9 cellular contexts compared by ENCODE assay signal in the genomic region with DNA sequence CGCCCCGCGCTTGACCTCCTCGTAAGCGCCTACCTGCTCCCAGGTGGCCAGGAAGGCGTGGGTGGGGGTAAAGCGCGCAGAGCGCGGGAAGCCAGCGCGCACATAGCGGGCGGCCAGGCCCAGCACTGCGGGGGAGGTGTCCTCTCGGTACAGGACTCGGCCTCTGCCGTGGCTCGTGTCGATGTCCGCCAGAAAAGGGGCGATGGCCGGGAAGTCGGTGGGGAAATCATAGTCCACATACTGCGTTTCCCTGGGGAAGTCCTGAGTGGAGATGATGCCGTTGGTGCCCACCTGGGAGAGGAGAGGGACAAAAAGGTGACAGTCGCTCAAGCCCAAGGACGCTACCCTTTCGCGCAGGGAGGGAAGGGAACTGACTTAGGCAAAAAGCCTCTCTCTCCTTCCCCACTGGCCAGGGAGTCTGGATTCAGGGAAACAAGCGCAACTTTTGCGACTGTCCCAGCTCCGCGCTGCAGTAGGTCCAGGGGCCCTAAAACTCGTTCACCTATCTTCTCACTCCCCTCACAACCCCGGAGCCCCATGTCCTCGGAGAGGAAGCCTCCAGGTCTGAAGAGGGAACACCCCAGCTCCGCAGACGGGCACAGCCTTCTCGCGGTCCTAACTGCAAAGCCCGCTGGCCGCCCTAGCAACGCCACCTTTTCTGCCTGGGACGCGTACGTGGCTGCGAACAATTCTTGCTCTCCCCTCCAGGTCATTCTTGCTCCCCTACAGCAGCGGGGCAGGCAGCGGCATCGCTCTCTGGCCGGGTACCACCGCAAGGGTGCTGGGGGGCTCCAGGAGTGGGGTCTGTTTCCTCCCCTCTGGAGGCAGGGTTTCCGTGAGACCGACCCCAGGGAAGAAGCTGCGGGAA. TPM values are rescaled to one million over a fixed set of nuclear protein-coding genes. Genes with fewer than 3 reads are reported as not detected.
DNase-seq lines count a peak whose midpoint lies in the region; ATAC-seq and TF ChIP-seq lines count a peak whose summit lies in the region.
"Had no signal": no experiment of that assay in that cellular context is flagged by ENCODE, and none has a peak within 500 bp of the region (broad histone marks: within the 10 kb centered on the region; RNA-seq: fewer than 3 reads in every experiment).

No MANE protein-coding gene starts in this region.

- H3F3A ChIP-seq in PC-9 (ENCODE audit: insufficient read depth, low read depth): no peaks in the 10 kb centered on the region

- no peak overlapping the region for H3K27ac Mint-ChIP-seq in WTC11

- H3K9me2 ChIP-seq in PC-9 (ENCODE audit: insufficient read depth): no peaks in the 10 kb centered on the region

- ATAC-seq in WTC11 (peak; percentile 16), omental fat pad (ENCODE audit: low FRiP score) (peak; percentile 10), HG02623 (IDR thresholded peaks at IDR 0.05; ENCODE audit: unreplicated experiment) (no peak)

- peak overlapping the region; percentile 79 to 84 for H3K4me3 ChIP-seq in foreskin fibroblast (ENCODE audit: low read depth in 1 of 2, low read length in 2 of 2)
- H3K4me3 ChIP-seq in PC-9: no peak overlapping the region

- no peak overlapping the region for H3K27ac ChIP-seq in PC-9

- peak overlapping the region; percentile 77 for H3K4me3 Mint-ChIP-seq in WTC11

- H4K20me1 ChIP-seq in PC-9 (ENCODE audit: insufficient read depth): no peaks in the 10 kb centered on the region

- H3K27me3 ChIP-seq in PC-9 (ENCODE audit: insufficient read depth, low read depth): no peaks in the 10 kb centered on the region

- no peaks in the 10 kb centered on the region for H3K9me3 Mint-ChIP-seq in WTC11
- H3K9me3 Mint-ChIP-seq: CD4-positive, CD25-positive, alpha-beta regulatory T cell had no signal

- no peaks in the 10 kb centered on the region for H3K36me3 Mint-ChIP-seq in WTC11
- H3K36me3 Mint-ChIP-seq: CD4-positive, CD25-positive, alpha-beta regulatory T cell had no signal

- no peak for TF ChIP-seq CTCF in WTC11 (IDR thresholded peaks at IDR 0.05)
- TF ChIP-seq CTCF in foreskin fibroblast (IDR thresholded peaks at IDR 0.05; ENCODE audit: low read depth, low read length): no peak
- no peak for TF ChIP-seq CTCF in omental fat pad (IDR thresholded peaks at IDR 0.05)
- no peak for TF ChIP-seq CTCF in PC-9 (conservative IDR thresholded peaks at IDR 0.05)

- intact Hi-C loops in PC-9 (cut with micrococcal nuclease; ENCODE audit: unreplicated experiment): no loop called here

- H3K36me3 ChIP-seq in PC-9 (ENCODE audit: low read depth): no peaks in the 10 kb centered on the region

- H3K79me2 ChIP-seq in PC-9 (ENCODE audit: low read depth): no peaks in the 10 kb centered on the region

- DNase-seq in NCI-H524 (lab: John Stamatoyannopoulos, UW) (peak; percentile 61 to 71), NCI-H524 treated with DMSO at 0.1 percent for 48 hours (lab: John Stamatoyannopoulos, UW) (no peak), WTC11 (ENCODE audit: low spot score) (peak; percentile 47), foreskin fibroblast (peak in 1 of 2 donors; percentile 72), omental fat pad (ENCODE audit: low spot score) (no peak), NAMALWA (ENCODE audit: low spot score) (no peak), PC-9 (no peak)

- CTCF ChIA-PET in WTC11 (lab: Charles Lee): interaction anchor here (0.8 to 5.3 kb wide), 8 partner anchors 13 to 224 kb away, joined by 3 to 55 read pairs (median 4); a partner anchor contains a TSS
- CTCF ChIA-PET in PC-9 (lab: Charles Lee): no interaction called here

- peaks cover 19% of the 10 kb centered on the region for H3K4me1 Mint-ChIP-seq in WTC11

- H3K9me3 ChIP-seq in PC-9 (ENCODE audit: insufficient read depth, low read depth): no peaks in the 10 kb centered on the region

- H2AFZ ChIP-seq in PC-9: no peak overlapping the region

- no peak overlapping the region for H3K4me2 ChIP-seq in PC-9

- POLR2A ChIA-PET in WTC11 (lab: Charles Lee): interaction anchor here (1.1 kb wide), 1 partner anchor 484 kb away, joined by 4 read pairs; a partner anchor contains a TSS
- POLR2A ChIA-PET in PC-9 (lab: Charles Lee; ENCODE audit: unreplicated experiment): no interaction called here

- BruUV-seq in PC-9 (replicated peaks; lab: Mats Ljungman, UMichigan): no TSS peak

- peaks cover 63% of the 10 kb centered on the region for H3K27me3 Mint-ChIP-seq in WTC11 (ENCODE audit: low read depth)

- no peaks in the 10 kb centered on the region for H3K4me1 ChIP-seq in PC-9 (replicated peaks; ENCODE audit: insufficient read depth)

TF ChIP-seq in WTC11, 78 proteins besides CTCF, POLR2A, EP300 and RAD21 (continues in another document):
- TF ChIP-seq ZNF219 (CRISPR knock-in tag; IDR thresholded peaks at IDR 0.05; ENCODE audit: borderline replicate concordance) (no peak; the same call in 1 of the 2 replicates), MXD4 (CRISPR knock-in tag; IDR thresholded peaks at IDR 0.05; ENCODE audit: borderline replicate concordance) (no peak), ETV6 (CRISPR knock-in tag; IDR thresholded peaks at IDR 0.05) (no peak), ZNF121 (CRISPR knock-in tag; IDR thresholded peaks at IDR 0.05) (peak; percentile 67; the same call in 1 of the 2 replicates), TP53 (CRISPR knock-in tag; IDR thresholded peaks at IDR 0.05) (peak; percentile 34; the same call in 1 of the 2 replicates)
- TF ChIP-seq, protein P1, sequence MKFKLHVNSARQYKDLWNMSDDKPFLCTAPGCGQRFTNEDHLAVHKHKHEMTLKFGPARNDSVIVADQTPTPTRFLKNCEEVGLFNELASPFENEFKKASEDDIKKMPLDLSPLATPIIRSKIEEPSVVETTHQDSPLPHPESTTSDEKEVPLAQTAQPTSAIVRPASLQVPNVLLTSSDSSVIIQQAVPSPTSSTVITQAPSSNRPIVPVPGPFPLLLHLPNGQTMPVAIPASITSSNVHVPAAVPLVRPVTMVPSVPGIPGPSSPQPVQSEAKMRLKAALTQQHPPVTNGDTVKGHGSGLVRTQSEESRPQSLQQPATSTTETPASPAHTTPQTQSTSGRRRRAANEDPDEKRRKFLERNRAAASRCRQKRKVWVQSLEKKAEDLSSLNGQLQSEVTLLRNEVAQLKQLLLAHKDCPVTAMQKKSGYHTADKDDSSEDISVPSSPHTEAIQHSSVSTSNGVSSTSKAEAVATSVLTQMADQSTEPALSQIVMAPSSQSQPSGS (CRISPR knock-in tag; IDR thresholded peaks at IDR 0.05; ENCODE audit: borderline replicate concordance, low read depth): no peak
- TF ChIP-seq, protein P2, sequence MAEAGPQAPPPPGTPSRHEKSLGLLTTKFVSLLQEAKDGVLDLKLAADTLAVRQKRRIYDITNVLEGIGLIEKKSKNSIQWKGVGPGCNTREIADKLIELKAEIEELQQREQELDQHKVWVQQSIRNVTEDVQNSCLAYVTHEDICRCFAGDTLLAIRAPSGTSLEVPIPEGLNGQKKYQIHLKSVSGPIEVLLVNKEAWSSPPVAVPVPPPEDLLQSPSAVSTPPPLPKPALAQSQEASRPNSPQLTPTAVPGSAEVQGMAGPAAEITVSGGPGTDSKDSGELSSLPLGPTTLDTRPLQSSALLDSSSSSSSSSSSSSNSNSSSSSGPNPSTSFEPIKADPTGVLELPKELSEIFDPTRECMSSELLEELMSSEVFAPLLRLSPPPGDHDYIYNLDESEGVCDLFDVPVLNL (CRISPR knock-in tag; IDR thresholded peaks at IDR 0.05; ENCODE audit: borderline replicate concordance, low read depth): no peak
- TF ChIP-seq, protein P3, sequence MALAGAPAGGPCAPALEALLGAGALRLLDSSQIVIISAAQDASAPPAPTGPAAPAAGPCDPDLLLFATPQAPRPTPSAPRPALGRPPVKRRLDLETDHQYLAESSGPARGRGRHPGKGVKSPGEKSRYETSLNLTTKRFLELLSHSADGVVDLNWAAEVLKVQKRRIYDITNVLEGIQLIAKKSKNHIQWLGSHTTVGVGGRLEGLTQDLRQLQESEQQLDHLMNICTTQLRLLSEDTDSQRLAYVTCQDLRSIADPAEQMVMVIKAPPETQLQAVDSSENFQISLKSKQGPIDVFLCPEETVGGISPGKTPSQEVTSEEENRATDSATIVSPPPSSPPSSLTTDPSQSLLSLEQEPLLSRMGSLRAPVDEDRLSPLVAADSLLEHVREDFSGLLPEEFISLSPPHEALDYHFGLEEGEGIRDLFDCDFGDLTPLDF (CRISPR knock-in tag; IDR thresholded peaks at IDR 0.05): no peak
- TF ChIP-seq, protein P4, sequence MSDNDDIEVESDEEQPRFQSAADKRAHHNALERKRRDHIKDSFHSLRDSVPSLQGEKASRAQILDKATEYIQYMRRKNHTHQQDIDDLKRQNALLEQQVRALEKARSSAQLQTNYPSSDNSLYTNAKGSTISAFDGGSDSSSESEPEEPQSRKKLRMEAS (CRISPR knock-in tag; IDR thresholded peaks at IDR 0.05): 0 out of 2 replicates have a peak, but pooled peaks have one; percentile 36
- TF ChIP-seq, protein P5, sequence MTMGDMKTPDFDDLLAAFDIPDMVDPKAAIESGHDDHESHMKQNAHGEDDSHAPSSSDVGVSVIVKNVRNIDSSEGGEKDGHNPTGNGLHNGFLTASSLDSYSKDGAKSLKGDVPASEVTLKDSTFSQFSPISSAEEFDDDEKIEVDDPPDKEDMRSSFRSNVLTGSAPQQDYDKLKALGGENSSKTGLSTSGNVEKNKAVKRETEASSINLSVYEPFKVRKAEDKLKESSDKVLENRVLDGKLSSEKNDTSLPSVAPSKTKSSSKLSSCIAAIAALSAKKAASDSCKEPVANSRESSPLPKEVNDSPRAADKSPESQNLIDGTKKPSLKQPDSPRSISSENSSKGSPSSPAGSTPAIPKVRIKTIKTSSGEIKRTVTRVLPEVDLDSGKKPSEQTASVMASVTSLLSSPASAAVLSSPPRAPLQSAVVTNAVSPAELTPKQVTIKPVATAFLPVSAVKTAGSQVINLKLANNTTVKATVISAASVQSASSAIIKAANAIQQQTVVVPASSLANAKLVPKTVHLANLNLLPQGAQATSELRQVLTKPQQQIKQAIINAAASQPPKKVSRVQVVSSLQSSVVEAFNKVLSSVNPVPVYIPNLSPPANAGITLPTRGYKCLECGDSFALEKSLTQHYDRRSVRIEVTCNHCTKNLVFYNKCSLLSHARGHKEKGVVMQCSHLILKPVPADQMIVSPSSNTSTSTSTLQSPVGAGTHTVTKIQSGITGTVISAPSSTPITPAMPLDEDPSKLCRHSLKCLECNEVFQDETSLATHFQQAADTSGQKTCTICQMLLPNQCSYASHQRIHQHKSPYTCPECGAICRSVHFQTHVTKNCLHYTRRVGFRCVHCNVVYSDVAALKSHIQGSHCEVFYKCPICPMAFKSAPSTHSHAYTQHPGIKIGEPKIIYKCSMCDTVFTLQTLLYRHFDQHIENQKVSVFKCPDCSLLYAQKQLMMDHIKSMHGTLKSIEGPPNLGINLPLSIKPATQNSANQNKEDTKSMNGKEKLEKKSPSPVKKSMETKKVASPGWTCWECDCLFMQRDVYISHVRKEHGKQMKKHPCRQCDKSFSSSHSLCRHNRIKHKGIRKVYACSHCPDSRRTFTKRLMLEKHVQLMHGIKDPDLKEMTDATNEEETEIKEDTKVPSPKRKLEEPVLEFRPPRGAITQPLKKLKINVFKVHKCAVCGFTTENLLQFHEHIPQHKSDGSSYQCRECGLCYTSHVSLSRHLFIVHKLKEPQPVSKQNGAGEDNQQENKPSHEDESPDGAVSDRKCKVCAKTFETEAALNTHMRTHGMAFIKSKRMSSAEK (CRISPR knock-in tag; IDR thresholded peaks at IDR 0.05; ENCODE audit: borderline replicate concordance): no peak

RNA-seq across cellular contexts. Expression of a gene that starts 0.8 kb away (rescaled TPM):
- 5.4 to 8.5 TPM (median 6.3 TPM) in 3 replicates for total RNA-seq in WTC11 (2021)
- 10 to 100 TPM; 33.3 to 67.0 (median 45.4) TPM for total RNA-seq in omental fat pad
- 0.11 TPM in 1 of 2 replicates, not detected in the other for total RNA-seq in PC-9 (2021)
- total RNA-seq: CD4-positive, CD25-positive, alpha-beta regulatory T cell had no signal

Comparison
In these comparisons a context has a peak if more than half of its experiments do, and no peak if none do; other contexts are left out.
1. DNase-seq: peak in NCI-H524 (2 of 2) and WTC11 (single experiment); none in NCI-H524 treated with DMSO at 0.1 percent for 48 hours (single experiment), omental fat pad (single experiment), NAMALWA (single experiment) and PC-9 (0 of 2).